In genomic region chr2:20012282-20013060, GRCh38 we compare ENCODE assay signal across 1 cellular context.
TF ChIP-seq lines count a peak whose summit lies in the region.

TSS of gene MATN3 (minus strand) at chr2:20012668. CDS start at chr2:20012631, 37 bp downstream.

TF ChIP-seq in H1, 55 proteins besides CTCF, POLR2A, EP300 and RAD21 (continued from another document):
- no peak for TF ChIP-seq EGR1 (IDR thresholded peaks at IDR 0.05; ENCODE audit: borderline replicate concordance, low read depth, low read length)
- TF ChIP-seq FOSL1 (IDR thresholded peaks at IDR 0.05; ENCODE audit: insufficient read depth, low read depth, low read length): no peak
- TF ChIP-seq CEBPB (IDR thresholded peaks at IDR 0.05; ENCODE audit: low read depth, low read length): peak; percentile 73; the same call in 1 of the 2 replicates
- TF ChIP-seq KDM4A (IDR thresholded peaks at IDR 0.05; ENCODE audit: low read depth, low read length, severe bottlenecking): peak; percentile 59
- TF ChIP-seq NRF1 (IDR thresholded peaks at IDR 0.05; ENCODE audit: low read depth, low read length): no peak
- no peak for TF ChIP-seq KDM5A (IDR thresholded peaks at IDR 0.05; ENCODE audit: low read length)
- TF ChIP-seq SP1 (IDR thresholded peaks at IDR 0.05; ENCODE audit: low read depth, low read length): no peak
- TF ChIP-seq SUZ12 (IDR thresholded peaks at IDR 0.05; ENCODE audit: low read length): peak; percentile 36
- TF ChIP-seq RNF2 (IDR thresholded peaks at IDR 0.05; ENCODE audit: borderline replicate concordance, low read depth, low read length, missing control alignments, poor library complexity, severe bottlenecking): no peak
- TF ChIP-seq SAP30 (IDR thresholded peaks at IDR 0.05; ENCODE audit: insufficient read depth, insufficient replicate concordance, low read length): no peak
- peak; percentile 30; the same call in 1 of the 2 replicates for TF ChIP-seq MAX (IDR thresholded peaks at IDR 0.05)
- TF ChIP-seq TBP (IDR thresholded peaks at IDR 0.05; ENCODE audit: low read depth, low read length): peak; percentile 30; the same call in 1 of the 2 replicates
